ENCODE assay signal across 17 cellular contexts in genomic region chr12:79964100-79964627, GRCh38. TPM values are rescaled to one million over a fixed set of nuclear protein-coding genes. Genes with fewer than 3 reads are reported as not detected.
DNase-seq lines count a peak whose midpoint lies in the region; ATAC-seq, FAIRE-seq and TF ChIP-seq lines count a peak whose summit lies in the region.
"Had no signal": no experiment of that assay in that cellular context is flagged by ENCODE, and none has a peak within 500 bp of the region (broad histone marks: within the 10 kb centered on the region; RNA-seq: fewer than 3 reads in every experiment).

No MANE protein-coding gene starts in this region.

- H2BK5ac ChIP-seq in H1 (ENCODE audit: low read depth, low read length): no peak overlapping the region

- no peak overlapping the region for H3K4me3 Mint-ChIP-seq in CD8-positive, alpha-beta T cell
- no peak overlapping the region for H3K4me3 Mint-ChIP-seq in activated CD8-positive, alpha-beta T cell treated with anti-CD3 and anti-CD28 coated beads for 36 hours
- H3K4me3 Mint-ChIP-seq: CD4-positive, alpha-beta T cell; H9; IgD-negative memory B cell had no signal

- no peak overlapping the region for H3K9ac ChIP-seq in BLaER1
- no peak overlapping the region for H3K9ac ChIP-seq in KMS-11
- H3K9ac ChIP-seq in H1 (replicated peaks in 1 of 4; ENCODE audit: extremely low read depth in 1 of 4, low read depth in 3 of 4, low read length in 3 of 4): no peak overlapping the region

- no peak overlapping the region for H4K5ac ChIP-seq in H1 (ENCODE audit: insufficient read length, low read depth, low read length)

- H3K23ac ChIP-seq in H1 (ENCODE audit: insufficient read length): no peak overlapping the region

- H3K23me2 ChIP-seq in H1 (ENCODE audit: low read depth, low read length): no peaks in the 10 kb centered on the region

- no peak for ATAC-seq in CD8-positive, alpha-beta T cell
- no peak for ATAC-seq in activated CD8-positive, alpha-beta T cell treated with anti-CD3 and anti-CD28 coated beads for 36 hours

- no peak overlapping the region for H2BK15ac ChIP-seq in H1 (ENCODE audit: low read length)

- no peak overlapping the region for H2BK20ac ChIP-seq in H1 (ENCODE audit: low read length)

- H3K27me3 ChIP-seq in BLaER1 (no peaks in the 10 kb centered on the region), KMS-11 (ENCODE audit: insufficient read depth, low read depth) (no peaks in the 10 kb centered on the region), H1 (replicated peaks in 1 of 4; ENCODE audit: control insufficient read depth in 3 of 4, extremely low read depth in 1 of 4, insufficient read depth in 3 of 4, low read length in 3 of 4) (no peaks in the 10 kb centered on the region), uterus (no peaks in the 10 kb centered on the region), prostate gland (replicated peaks; ENCODE audit: insufficient read depth) (no peaks in the 10 kb centered on the region)
- no peaks in the 10 kb centered on the region for H3K27me3 ChIP-seq in CD8-positive, alpha-beta T cell (ENCODE audit: insufficient read depth, low read length)

- no peaks in the 10 kb centered on the region for H3K36me3 ChIP-seq in BLaER1
- no peaks in the 10 kb centered on the region for H3K36me3 ChIP-seq in KMS-11 (ENCODE audit: insufficient read depth)
- H3K36me3 ChIP-seq in H1 (ENCODE audit: control insufficient read depth in 2 of 4, insufficient read depth in 4 of 4, low read length in 3 of 4): no peaks in the 10 kb centered on the region
- no peaks in the 10 kb centered on the region for H3K36me3 ChIP-seq in CD8-positive, alpha-beta T cell (ENCODE audit: insufficient read depth, low read length)
- no peaks in the 10 kb centered on the region for H3K36me3 ChIP-seq in uterus
- no peaks in the 10 kb centered on the region for H3K36me3 ChIP-seq in prostate gland

- H3K9me3 ChIP-seq in BLaER1 (peaks cover 13% of the 10 kb centered on the region), H1 (ENCODE audit: insufficient read depth in 2 of 2, low read depth in 1 of 2, low read length in 1 of 2) (no peaks in the 10 kb centered on the region), uterus (no peaks in the 10 kb centered on the region), prostate gland (no peaks in the 10 kb centered on the region)
- no peaks in the 10 kb centered on the region for H3K9me3 ChIP-seq in CD8-positive, alpha-beta T cell (ENCODE audit: low read length)

- no peak overlapping the region for H3K14ac ChIP-seq in H1 (ENCODE audit: insufficient read length)

- H3K79me2 ChIP-seq in KMS-11 (ENCODE audit: insufficient read depth, low read depth) (no peaks in the 10 kb centered on the region), H1 (ENCODE audit: control insufficient read depth in 1 of 2, insufficient read depth in 2 of 2, low read length in 2 of 2) (no peaks in the 10 kb centered on the region)

- no peaks in the 10 kb centered on the region for H3K9me3 Mint-ChIP-seq in CD8-positive, alpha-beta T cell
- H3K9me3 Mint-ChIP-seq in activated CD8-positive, alpha-beta T cell treated with anti-CD3 and anti-CD28 coated beads for 36 hours: no peaks in the 10 kb centered on the region
- H3K9me3 Mint-ChIP-seq: CD4-positive, alpha-beta T cell; H9; IgD-negative memory B cell had no signal

- no peak for TF ChIP-seq RAD21 in H1 (IDR thresholded peaks at IDR 0.05 in 1 of 2, conservative IDR thresholded peaks at IDR 0.05 in 1 of 2; ENCODE audit: low read depth in 2 of 2, low read length in 2 of 2)

- H3K27ac ChIP-seq in BLaER1: no peak overlapping the region
- no peak overlapping the region for H3K27ac ChIP-seq in KMS-11
- no peak overlapping the region for H3K27ac ChIP-seq in H1 (ENCODE audit: low read depth, low read length)
- H3K27ac ChIP-seq in CD8-positive, alpha-beta T cell (ENCODE audit: low read depth, low read length): no peak overlapping the region
- no peak overlapping the region for H3K27ac ChIP-seq in uterus
- no peak overlapping the region for H3K27ac ChIP-seq in prostate gland

- intact Hi-C loops in CD8-positive, alpha-beta T cell (cut with DNase I, micrococcal nuclease): no loop called here
- intact Hi-C loops in uterus (cut with DNase I; ENCODE audit: low total_unique reads): no loop called here
- intact Hi-C loops in activated CD8-positive, alpha-beta T cell treated with anti-CD3 and anti-CD28 coated beads for 36 hours (cut with micrococcal nuclease): no loop called here
- intact Hi-C loops in prostate gland (cut with DNase I): no loop called here

- H3K27ac Mint-ChIP-seq in CD8-positive, alpha-beta T cell: no peak overlapping the region
- no peak overlapping the region for H3K27ac Mint-ChIP-seq in activated CD8-positive, alpha-beta T cell treated with anti-CD3 and anti-CD28 coated beads for 36 hours
- H3K27ac Mint-ChIP-seq: CD4-positive, alpha-beta T cell; IgD-negative memory B cell had no signal

- H2AK5ac ChIP-seq in H1 (ENCODE audit: low read depth, low read length): no peak overlapping the region

- WGBS in H1 (ENCODE audit: extremely low coverage in 1 of 2, insufficient coverage in 1 of 2, insufficient read length in 1 of 2, insufficient replicate concordance in 2 of 2, low coverage in 1 of 2, low lambda C conversion rate in 2 of 2, missing lambda C conversion rate in 1 of 2), 2 experiments: 82% methylated on average over 3 of the region's 3 CpGs; no CpG with 5 or more reads in 1 of the 2 experiments
- WGBS in prostate gland: 85% methylated on average over 3 of the region's 3 CpGs

- no peaks in the 10 kb centered on the region for H3K4me1 Mint-ChIP-seq in CD8-positive, alpha-beta T cell (ENCODE audit: low read depth)
- H3K4me1 Mint-ChIP-seq in activated CD8-positive, alpha-beta T cell treated with anti-CD3 and anti-CD28 coated beads for 36 hours (ENCODE audit: low read depth): no peaks in the 10 kb centered on the region
- H3K4me1 Mint-ChIP-seq: H9 had no signal

- peak overlapping the region; percentile 29; the same call in 1 of the 2 replicates for H2BK12ac ChIP-seq in H1 (ENCODE audit: low read depth, low read length)

- POLR2A ChIA-PET in H1 (lab: Charles Lee; ENCODE audit: partially characterized antibody): no interaction called here
- POLR2A ChIA-PET in CD8-positive, alpha-beta T cell (lab: Charles Lee): no interaction called here
- POLR2A ChIA-PET in activated CD8-positive, alpha-beta T cell treated with anti-CD3 and anti-CD28 coated beads for 36 hours (lab: Charles Lee): no interaction called here

- H3K4me3 ChIP-seq in BLaER1 (no peak overlapping the region), KMS-11 (IDR thresholded peaks at IDR 0.05; ENCODE audit: insufficient read depth, low read depth, low read length) (no peak overlapping the region), H1 (ENCODE audit: extremely low read depth in 1 of 4, insufficient read depth in 2 of 4, low read depth in 3 of 4, low read length in 4 of 4) (no peak overlapping the region), uterus (no peak overlapping the region), prostate gland (no peak overlapping the region)
- no peak overlapping the region for H3K4me3 ChIP-seq in CD8-positive, alpha-beta T cell (ENCODE audit: low read depth, low read length)

- H4K20me1 ChIP-seq in BLaER1: no peaks in the 10 kb centered on the region
- H4K20me1 ChIP-seq in KMS-11 (ENCODE audit: insufficient read depth): no peaks in the 10 kb centered on the region
- H4K20me1 ChIP-seq in H1 (replicated peaks in 1 of 2; ENCODE audit: control insufficient read depth in 1 of 2, insufficient read depth in 2 of 2, low read length in 2 of 2): no peaks in the 10 kb centered on the region

- H3K4me1 ChIP-seq in BLaER1 (peaks cover 47% of the 10 kb centered on the region), KMS-11 (ENCODE audit: low read depth, poor library complexity, severe bottlenecking) (peaks cover 11% of the 10 kb centered on the region), H1 (replicated peaks in 1 of 4; ENCODE audit: control insufficient read depth in 3 of 4, insufficient read depth in 4 of 4, low read length in 3 of 4) (no peaks in the 10 kb centered on the region; a peak in 1 of 7 replicates), uterus (no peaks in the 10 kb centered on the region), prostate gland (replicated peaks) (no peaks in the 10 kb centered on the region)
- no peaks in the 10 kb centered on the region for H3K4me1 ChIP-seq in CD8-positive, alpha-beta T cell (ENCODE audit: insufficient read depth, low read length)

- H3K27me3 Mint-ChIP-seq in CD8-positive, alpha-beta T cell (ENCODE audit: low read depth): peaks cover 26% of the 10 kb centered on the region
- H3K27me3 Mint-ChIP-seq in activated CD8-positive, alpha-beta T cell treated with anti-CD3 and anti-CD28 coated beads for 36 hours: peaks cover 7% of the 10 kb centered on the region

- TF ChIP-seq POLR2A in H1 (IDR thresholded peaks at IDR 0.05; ENCODE audit: control extremely low read depth in 1 of 2, low read depth in 2 of 2, low read length in 2 of 2) (no peak), uterus (IDR thresholded peaks at IDR 0.05) (no peak), prostate gland (IDR thresholded peaks at IDR 0.05) (no peak)

- DNase-seq in OCI-M1 (lab: John Stamatoyannopoulos, UW) (peak; percentile 67), H1 (ENCODE audit: low read depth in 1 of 2, low spot score in 2 of 2) (no peak), uterus (no peak), prostate gland (ENCODE audit: low spot score) (no peak)
- no peak for DNase-seq in CD8-positive, alpha-beta T cell
- no peak for DNase-seq in activated CD8-positive, alpha-beta T cell treated with anti-CD3 and anti-CD28 coated beads for 36 hours
- DNase-seq: 8988T; C1 segment of cervical spinal cord; CD4-positive, alpha-beta T cell; DND-41; GDM1; H9 had no signal

- H4K91ac ChIP-seq in H1 (replicated peaks; ENCODE audit: insufficient read length, low read length): no peak overlapping the region

- H3K18ac ChIP-seq in H1 (ENCODE audit: extremely low read depth, low read length): no peak overlapping the region

- H4K8ac ChIP-seq in H1 (ENCODE audit: extremely low read depth, insufficient read depth, low read length): no peak overlapping the region

- CTCF ChIA-PET in H1 (lab: Charles Lee; ENCODE audit: partially characterized antibody): no interaction called here
- CTCF ChIA-PET in CD8-positive, alpha-beta T cell (lab: Charles Lee): no interaction called here
- CTCF ChIA-PET in activated CD8-positive, alpha-beta T cell treated with anti-CD3 and anti-CD28 coated beads for 36 hours (lab: Charles Lee): no interaction called here

- no peak for TF ChIP-seq EP300 in H1 (IDR thresholded peaks at IDR 0.05; ENCODE audit: borderline replicate concordance in 1 of 2, low read depth in 2 of 2, low read length in 2 of 2)

- no peak overlapping the region for H3K4ac ChIP-seq in H1 (replicated peaks; ENCODE audit: insufficient read length, low read depth, low read length)

- H2AFZ ChIP-seq in KMS-11 (ENCODE audit: low read depth): peak overlapping the region; percentile 4; the same call in 1 of the 2 replicates
- H2AFZ ChIP-seq in H1 (ENCODE audit: low read length): peak overlapping the region; percentile 47

- no peak for TF ChIP-seq CTCF in KMS-11 (conservative IDR thresholded peaks at IDR 0.05; ENCODE audit: low read depth, low read length)
- no peak for TF ChIP-seq CTCF in H1 (IDR thresholded peaks at IDR 0.05; ENCODE audit: control extremely low read depth in 1 of 3, insufficient read depth in 1 of 3, low read depth in 1 of 3, low read length in 3 of 3)
- TF ChIP-seq CTCF in CD8-positive, alpha-beta T cell (IDR thresholded peaks at IDR 0.05): no peak
- no peak for TF ChIP-seq CTCF in uterus (IDR thresholded peaks at IDR 0.05)
- TF ChIP-seq CTCF in activated CD8-positive, alpha-beta T cell treated with anti-CD3 and anti-CD28 coated beads for 36 hours (IDR thresholded peaks at IDR 0.05): no peak
- no peak for TF ChIP-seq CTCF in prostate gland (IDR thresholded peaks at IDR 0.05)

- FAIRE-seq in H1 (lab: Jason Lieb, UNC): no peak
- FAIRE-seq: GM12892, GM19239 had no signal

- H2BK120ac ChIP-seq in H1 (replicated peaks; ENCODE audit: low read depth, low read length): no peak overlapping the region

- H3K79me1 ChIP-seq in H1 (ENCODE audit: low read depth, low read length): no peaks in the 10 kb centered on the region

- no peaks in the 10 kb centered on the region for H3K36me3 Mint-ChIP-seq in CD8-positive, alpha-beta T cell
- H3K36me3 Mint-ChIP-seq in activated CD8-positive, alpha-beta T cell treated with anti-CD3 and anti-CD28 coated beads for 36 hours (ENCODE audit: low read depth): no peaks in the 10 kb centered on the region
- H3K36me3 Mint-ChIP-seq: IgD-negative memory B cell had no signal

- no peak overlapping the region for H3K56ac ChIP-seq in H1 (replicated peaks; ENCODE audit: insufficient read length, low read depth, low read length)

- peak overlapping the region; percentile 36 for H3K4me2 ChIP-seq in BLaER1
- H3K4me2 ChIP-seq in KMS-11: peak overlapping the region; percentile 1; the same call in 1 of the 2 replicates
- no peak overlapping the region for H3K4me2 ChIP-seq in H1 (ENCODE audit: insufficient read depth in 1 of 2, low read depth in 2 of 2, low read length in 2 of 2)

RNA-seq across cellular contexts. Expression of gene PPP1R12A, which starts 29.3 kb away (rescaled TPM):
- 81.5 and 82.7 TPM in 2 replicates for total RNA-seq in H1 (2021; fragmentation: NEBNext Ultra II Directional; extraction: Animal tissue kit (Norgen Biotek cat#: 25700))
- polyA plus RNA-seq in H1 (2011; rRNA removed): 10.2 and 14.7 TPM in 2 replicates
- polyA plus RNA-seq in H1 (2011; cell fraction: cytosol; rRNA removed): 23.7 TPM
- polyA plus RNA-seq in H1 (2011; cell fraction: nucleus; rRNA removed): 26.0 TPM
- 53.3 to 57.3 TPM (median 56.2 TPM) in 4 replicates for polyA plus RNA-seq in H1 (2012, experiment 1 of 2)
- 2.5 TPM for polyA plus RNA-seq in H1 (2012, experiment 2 of 2)
- polyA plus RNA-seq in H1 (2013, experiment 1 of 2): 229 TPM
- 227 TPM for polyA plus RNA-seq in H1 (2013, experiment 2 of 2)
- polyA minus RNA-seq in H1 (2011; rRNA and poly(A)+ RNA removed): 63.1 and 108 TPM in 2 replicates
- 65.2 TPM for polyA minus RNA-seq in H1 (2011; cell fraction: cytosol; rRNA and poly(A)+ RNA removed)
- polyA minus RNA-seq in H1 (2011; cell fraction: nucleus; rRNA and poly(A)+ RNA removed): 140 TPM
- total RNA-seq in CD8-positive, alpha-beta T cell: 10 to 100 TPM; 67.6 to 72.4 TPM
- total RNA-seq in uterus (100 to 1,000 TPM; 181 to 286 (median 243) TPM), prostate gland (10 to 100 TPM; 68.7 to 86.9 TPM)
- 10 to 100 TPM; 56.6 to 57.8 TPM for total RNA-seq in activated CD8-positive, alpha-beta T cell treated with anti-CD3 and anti-CD28 coated beads for 36 hours

Comparison
In these comparisons a context has a peak if more than half of its experiments do, and no peak if none do; other contexts are left out.
1. H3K4me2 ChIP-seq: peak in BLaER1 (single experiment) and KMS-11 (single experiment); none in H1 (0 of 2).